In the genomic region with DNA sequence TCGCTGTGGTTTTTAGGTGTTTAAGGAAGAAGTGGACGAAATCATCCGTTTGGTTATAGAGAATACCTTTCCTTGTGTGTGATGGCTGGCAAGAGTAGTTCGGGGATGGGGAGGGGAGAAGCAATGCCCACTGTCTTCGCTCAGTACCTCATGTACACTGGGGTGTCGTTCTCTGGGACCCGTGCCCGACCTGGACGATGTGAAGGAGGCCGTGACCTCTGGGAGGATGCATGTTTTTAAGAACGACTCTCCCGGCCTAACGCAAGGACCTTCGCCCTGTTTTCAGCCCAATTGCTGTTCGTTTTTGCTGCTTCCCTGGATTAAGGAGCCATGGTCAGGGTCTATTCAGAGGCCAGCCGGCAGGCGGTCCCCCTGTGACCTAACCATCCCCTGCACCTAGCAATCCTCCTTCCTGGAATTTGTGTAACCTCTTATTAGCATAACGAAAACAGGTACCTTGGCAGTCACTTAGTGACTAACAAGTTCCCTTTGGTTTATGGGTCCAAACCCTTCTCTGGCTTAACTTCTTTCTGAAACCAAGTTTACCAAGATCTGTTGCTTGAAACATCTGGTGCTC, we compare ENCODE assay signal across 8 cellular contexts. TPM values are rescaled to one million over a fixed set of nuclear protein-coding genes. Genes with fewer than 3 reads are reported as not detected.
DNase-seq lines count a peak whose midpoint lies in the region; ATAC-seq and TF ChIP-seq lines count a peak whose summit lies in the region.

No MANE protein-coding gene starts in this region.

- H3K4me2 ChIP-seq in mesendoderm (ENCODE audit: low read length) = peak overlapping the region; percentile 38

- H3K27me3 ChIP-seq in AG04450 (ENCODE audit: control insufficient read depth, insufficient read depth, low read length) (no peaks in the 10 kb centered on the region), HUES6 (ENCODE audit: control insufficient read depth, insufficient read depth, low read length) (peaks cover 16% of the 10 kb centered on the region; the same call in 1 of the 2 replicates), ascending aorta (no peaks in the 10 kb centered on the region), mesendoderm (ENCODE audit: insufficient read depth, low read length, poor library complexity) (no peaks in the 10 kb centered on the region), SJCRH30 (no peaks in the 10 kb centered on the region)

- no peak for DNase-seq in AG04450 (ENCODE audit: low read depth, low spot score)
- no peak for DNase-seq in ascending aorta (ENCODE audit: low spot score in 2 of 2)
- DNase-seq in mesendoderm = peak; percentile 76
- DNase-seq in NCI-H2029 (lab: John Stamatoyannopoulos, UW) = no peak
- no peak for DNase-seq in NCI-H345 (lab: John Stamatoyannopoulos, UW)
- DNase-seq in SJCRH30 = no peak

- peak overlapping the region; percentile 92 for H3K9ac ChIP-seq in HUES6 (ENCODE audit: low read length)
- H3K9ac ChIP-seq in mesendoderm (ENCODE audit: low read length) = peak overlapping the region; percentile 59

- CTCF ChIA-PET in AG04450 (lab: Charles Lee) = no interaction called here

- H3K18ac ChIP-seq in mesendoderm (ENCODE audit: low read length) = peak overlapping the region; percentile 8

- POLR2A ChIA-PET in AG04450 (lab: Yijun Ruan, JAX) = interaction anchor here (1.7 kb wide), 1 partner anchor 48 kb away, joined by 28 read pairs; the partner anchor contains the start of genes CBX3 and HNRNPA2B1

- H3K4me3 ChIP-seq in AG04450 (ENCODE audit: low read depth, low read length) (peak overlapping the region; percentile 69), HUES6 (ENCODE audit: low read depth, low read length) (peak overlapping the region; percentile 89), ascending aorta (peak overlapping the region; percentile 56 to 72), mesendoderm (ENCODE audit: low read length) (peak overlapping the region; percentile 64), SJCRH30 (no peak overlapping the region)

- no peak overlapping the region for H4K8ac ChIP-seq in mesendoderm (ENCODE audit: low read depth, low read length)

- no peak overlapping the region for H3K4ac ChIP-seq in mesendoderm (ENCODE audit: low read depth, low read length)

- H3K23ac ChIP-seq in mesendoderm (ENCODE audit: low read length) = no peak overlapping the region

- intact Hi-C loops in ascending aorta (cut with DNase I) = no loop called here

- no CpG with 5 or more reads among the region's 18 CpGs for WGBS in mesendoderm (ENCODE audit: extremely low coverage, insufficient coverage, low lambda C conversion rate)

- H4K5ac ChIP-seq in mesendoderm (ENCODE audit: low read length) = no peak overlapping the region

- H3K27ac ChIP-seq in AG04450 (ENCODE audit: low read depth, low read length) (peak overlapping the region; percentile 31), HUES6 (ENCODE audit: low read depth, low read length) (peak overlapping the region; percentile 86), ascending aorta (no peak overlapping the region), mesendoderm (ENCODE audit: low read depth, low read length) (peak overlapping the region; percentile 51), SJCRH30 (no peak overlapping the region)

- H3K36me3 ChIP-seq in HUES6 (ENCODE audit: control insufficient read depth, insufficient read depth, low read length) (peaks cover 7% of the 10 kb centered on the region; the same call in 1 of the 2 replicates), ascending aorta (no peaks in the 10 kb centered on the region), mesendoderm (ENCODE audit: control insufficient read depth, insufficient read depth, low read length) (no peaks in the 10 kb centered on the region), SJCRH30 (no peaks in the 10 kb centered on the region)

- no peaks in the 10 kb centered on the region for H3K79me1 ChIP-seq in mesendoderm (ENCODE audit: low read length)

- no peak overlapping the region for H2BK5ac ChIP-seq in mesendoderm (ENCODE audit: low read length)

- ATAC-seq in HG03342 (IDR thresholded peaks at IDR 0.05; ENCODE audit: unreplicated experiment) = no peak

- H3K79me2 ChIP-seq in mesendoderm (ENCODE audit: control insufficient read depth, insufficient read depth, low read length) = peaks cover 42% of the 10 kb centered on the region

- H3K4me1 ChIP-seq in HUES6 (ENCODE audit: control insufficient read depth, insufficient read depth, low read length) (peaks cover 34% of the 10 kb centered on the region), ascending aorta (peaks cover 0 to 3% of the 10 kb centered on the region in 2 donors), mesendoderm (ENCODE audit: control insufficient read depth, low read depth, low read length) (peaks cover 9% of the 10 kb centered on the region), SJCRH30 (peaks cover 13% of the 10 kb centered on the region)

- no peak overlapping the region for H2BK120ac ChIP-seq in mesendoderm (ENCODE audit: low read depth, low read length)

- H2AK5ac ChIP-seq in mesendoderm (ENCODE audit: low read length) = no peak overlapping the region

- H2BK15ac ChIP-seq in mesendoderm (replicated peaks; ENCODE audit: low read depth) = no peak overlapping the region

- peak overlapping the region; percentile 77 for H3K56ac ChIP-seq in mesendoderm (ENCODE audit: low read length)

- H3K9me3 ChIP-seq in AG04450 (ENCODE audit: control insufficient read depth, insufficient read depth, low read length) (no peaks in the 10 kb centered on the region), HUES6 (ENCODE audit: control insufficient read depth, insufficient read depth, low read depth, low read length) (no peaks in the 10 kb centered on the region), ascending aorta (no peaks in the 10 kb centered on the region), SJCRH30 (replicated peaks) (no peaks in the 10 kb centered on the region)

- TF ChIP-seq CTCF in AG04450 (IDR thresholded peaks at IDR 0.05; ENCODE audit: low read depth, low read length) (no peak), ascending aorta (IDR thresholded peaks at IDR 0.05) (no peak)

RNA-seq across cellular contexts. Expression of gene NFE2L3, which starts 1.3 kb away (rescaled TPM):
- polyA plus RNA-seq in AG04450 (2011; rRNA removed) = 50.2 and 63.5 TPM in 2 replicates
- 13.4 and 29.2 TPM in 2 replicates for polyA minus RNA-seq in AG04450 (2011; rRNA and poly(A)+ RNA removed)
- total RNA-seq in ascending aorta = 10.0 TPM
- polyA plus RNA-seq in mesendoderm (2013, experiment 1 of 2) = 34.7 TPM
- 36.5 TPM for polyA plus RNA-seq in mesendoderm (2013, experiment 2 of 2)
- total RNA-seq in SJCRH30 (2014; rRNA removed; shearing (Covaris generic)) = not detected in 2 replicates

RNA-seq across cellular contexts. Expression of gene HNRNPA2B1, which starts 47.2 kb away (rescaled TPM):
- 354 and 493 TPM in 2 replicates for polyA plus RNA-seq in AG04450 (2011; rRNA removed)
- 118 and 191 TPM in 2 replicates for polyA minus RNA-seq in AG04450 (2011; rRNA and poly(A)+ RNA removed)
- total RNA-seq in ascending aorta = 57.0 TPM
- 937 TPM for polyA plus RNA-seq in mesendoderm (2013, experiment 1 of 2)
- polyA plus RNA-seq in mesendoderm (2013, experiment 2 of 2) = 922 TPM
- total RNA-seq in SJCRH30 (2014; rRNA removed; shearing (Covaris generic)) = 746 and 863 TPM in 2 replicates

RNA-seq across cellular contexts. Expression of gene CBX3, which starts 48.2 kb away (rescaled TPM):
- polyA plus RNA-seq in AG04450 (2011; rRNA removed) = 115 and 174 TPM in 2 replicates
- polyA minus RNA-seq in AG04450 (2011; rRNA and poly(A)+ RNA removed) = 19.9 and 38.7 TPM in 2 replicates
- total RNA-seq in ascending aorta = 32.1 TPM
- 207 TPM for polyA plus RNA-seq in mesendoderm (2013, experiment 1 of 2)
- polyA plus RNA-seq in mesendoderm (2013, experiment 2 of 2) = 206 TPM
- total RNA-seq in SJCRH30 (2014; rRNA removed; shearing (Covaris generic)) = 368 and 399 TPM in 2 replicates

Comparison
In these comparisons a context has a peak if more than half of its experiments do, and no peak if none do; other contexts are left out.
1. H3K27ac ChIP-seq: peak in AG04450 (single experiment), HUES6 (single experiment) and mesendoderm (single experiment); none in ascending aorta (0 of 2) and SJCRH30 (single experiment).
2. RNA of gene NFE2L3, which starts 1.3 kb away (total RNA-seq): 10.0 TPM in ascending aorta (single experiment); not detected in SJCRH30; every median in the first group is over 10 times any median in the second.
3. RNA of gene HNRNPA2B1, which starts 47.2 kb away (total RNA-seq): 746 to 863 TPM in SJCRH30; 57.0 TPM in ascending aorta (single experiment); every median in the first group is over 10 times any median in the second.
4. RNA of gene CBX3, which starts 48.2 kb away (total RNA-seq): 368 to 399 TPM in SJCRH30; 32.1 TPM in ascending aorta (single experiment); every median in the first group is over 10 times any median in the second.